1 cellular context compared by ENCODE assay signal in genomic region chr1:150515328-150516049, GRCh38.
TF ChIP-seq lines count a peak whose summit lies in the region.

FALEC (plus strand) TSS chr1:150515752.

TF ChIP-seq in K562, 482 proteins besides CTCF, POLR2A, EP300 and RAD21 (continued from another document and continues in another):
- peak; percentile 90 for TF ChIP-seq ZBTB2 (IDR thresholded peaks at IDR 0.05)
- no peak for TF ChIP-seq NR2C1 (IDR thresholded peaks at IDR 0.05)
- no peak for TF ChIP-seq NR2C1 (tag; IDR thresholded peaks at IDR 0.05)
- no peak for TF ChIP-seq FUS (optimal IDR thresholded peaks at IDR 0.05; ENCODE audit: low read depth, low read length)
- no peak for TF ChIP-seq ZFP1 (CRISPR knock-in tag; IDR thresholded peaks at IDR 0.05)
- no peak; the same call in none of the 2 replicates for TF ChIP-seq DPF2 (IDR thresholded peaks at IDR 0.05)
- no peak for TF ChIP-seq GABPB2 (CRISPR knock-in tag; conservative IDR thresholded peaks at IDR 0.05)
- no peak for TF ChIP-seq ZNF282 (CRISPR knock-in tag; IDR thresholded peaks at IDR 0.05)
- no peak for TF ChIP-seq ZNF655 (CRISPR knock-in tag; IDR thresholded peaks at IDR 0.05)
- no peak for TF ChIP-seq STAG1 (CRISPR knock-in tag; IDR thresholded peaks at IDR 0.05; ENCODE audit: borderline replicate concordance)
- TF ChIP-seq SIX5 (IDR thresholded peaks at IDR 0.05; ENCODE audit: borderline replicate concordance in 1 of 2, insufficient read depth in 1 of 2, low read depth in 1 of 2, low read length in 2 of 2): no peak
- no peak for TF ChIP-seq MIER1 (IDR thresholded peaks at IDR 0.05; ENCODE audit: low read depth)
- TF ChIP-seq GATA2 (CRISPR knock-in tag; IDR thresholded peaks at IDR 0.05): no peak
- TF ChIP-seq KLF16 (IDR thresholded peaks at IDR 0.05): no peak
- no peak for TF ChIP-seq ARID3A (IDR thresholded peaks at IDR 0.05; ENCODE audit: borderline replicate concordance, low read depth, low read length)
- no peak for TF ChIP-seq MBD1 (CRISPR knock-in tag; IDR thresholded peaks at IDR 0.05)
- no peak for TF ChIP-seq KAT8 (IDR thresholded peaks at IDR 0.05; ENCODE audit: low read depth)
- TF ChIP-seq RBBP5 (IDR thresholded peaks at IDR 0.05; ENCODE audit: borderline replicate concordance, insufficient read depth, low read length, poor library complexity, severe bottlenecking): no peak
- TF ChIP-seq KLF13 (tag; IDR thresholded peaks at IDR 0.05; ENCODE audit: borderline replicate concordance, low read depth): 0 out of 2 replicates have a peak, but pooled peaks have one; percentile 26
- no peak for TF ChIP-seq TCFL5 (CRISPR knock-in tag; conservative IDR thresholded peaks at IDR 0.05)
- TF ChIP-seq NKRF (IDR thresholded peaks at IDR 0.05; ENCODE audit: borderline replicate concordance): peak; percentile 70; the same call in 1 of the 2 replicates
- TF ChIP-seq FIP1L1 (IDR thresholded peaks at IDR 0.05; ENCODE audit: low read depth, low read length, poor library complexity, severe bottlenecking): peak; percentile 15
- TF ChIP-seq HDAC8 (tag; IDR thresholded peaks at IDR 0.05): 0 out of 2 replicates have a peak, but pooled peaks have one; percentile 44
- peak; percentile 36 for TF ChIP-seq ATF7 (IDR thresholded peaks at IDR 0.05)
- TF ChIP-seq ZNF609 (CRISPR knock-in tag; IDR thresholded peaks at IDR 0.05; ENCODE audit: borderline replicate concordance): no peak
- TF ChIP-seq CSDE1 (IDR thresholded peaks at IDR 0.05): no peak
- no peak; the same call in 1 of the 2 replicates for TF ChIP-seq BCOR (IDR thresholded peaks at IDR 0.05)
- TF ChIP-seq HDAC3 (IDR thresholded peaks at IDR 0.05; ENCODE audit: borderline replicate concordance, partially characterized antibody): no peak
- no peak for TF ChIP-seq CREB3 (tag; conservative IDR thresholded peaks at IDR 0.05; ENCODE audit: low read depth)
- TF ChIP-seq ZNF444 (CRISPR knock-in tag; IDR thresholded peaks at IDR 0.05): no peak
- no peak for TF ChIP-seq ZNF717 (CRISPR knock-in tag; IDR thresholded peaks at IDR 0.05)
- no peak for TF ChIP-seq IRF9 (tag; IDR thresholded peaks at IDR 0.05)
- TF ChIP-seq USF1 (CRISPR knock-in tag; IDR thresholded peaks at IDR 0.05): peak; percentile 53
- TF ChIP-seq PRDM10 (IDR thresholded peaks at IDR 0.05; ENCODE audit: partially characterized antibody): peak; percentile 68
- no peak for TF ChIP-seq FOXJ2 (tag; IDR thresholded peaks at IDR 0.05)
- no peak for TF ChIP-seq MYNN (IDR thresholded peaks at IDR 0.05)
- no peak for TF ChIP-seq MYNN (CRISPR knock-in tag; IDR thresholded peaks at IDR 0.05)
- no peak for TF ChIP-seq ZNF589 (CRISPR knock-in tag; IDR thresholded peaks at IDR 0.05; ENCODE audit: low read depth)
- TF ChIP-seq PURB (CRISPR knock-in tag; IDR thresholded peaks at IDR 0.05; ENCODE audit: low read depth): no peak
- TF ChIP-seq CCNT2 (IDR thresholded peaks at IDR 0.05; ENCODE audit: borderline replicate concordance, extremely low read depth, insufficient read length, low read depth, low read length): peak; percentile 80
- TF ChIP-seq HNRNPLL (IDR thresholded peaks at IDR 0.05; ENCODE audit: low read depth, low read length, poor library complexity, severe bottlenecking): no peak
